ENCODE assay signal across 1 cellular context in the genomic region with DNA sequence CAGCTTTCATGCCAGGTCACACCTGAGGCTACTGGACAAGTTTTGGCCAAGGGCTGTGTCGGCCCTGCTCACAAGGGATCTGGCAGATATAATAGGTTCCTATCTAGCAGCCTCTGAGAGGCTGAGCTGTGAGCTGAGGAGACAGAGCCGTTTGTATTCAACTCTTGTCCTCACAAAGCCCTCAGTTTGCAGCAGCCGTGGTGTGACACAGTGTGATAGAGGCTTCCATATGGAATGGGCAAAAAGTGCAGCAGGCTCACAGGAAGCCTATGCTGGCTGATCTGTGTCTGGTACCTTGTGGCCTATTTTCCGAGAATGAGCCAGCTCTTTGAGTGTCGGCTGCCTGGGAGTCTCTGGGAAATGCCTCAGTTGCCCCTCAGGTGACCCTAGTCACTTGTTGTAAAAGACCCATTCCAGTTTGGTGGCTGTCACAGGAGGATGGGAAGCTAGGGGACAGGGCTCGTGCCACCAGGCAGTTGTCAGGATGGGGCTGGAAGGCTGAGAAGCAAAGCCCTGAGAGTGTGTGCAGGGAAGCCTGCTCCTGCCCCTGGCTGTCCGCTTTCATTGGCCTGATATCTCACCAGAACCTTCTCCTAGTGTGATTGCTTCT.
TF ChIP-seq lines count a peak whose summit lies in the region.

No MANE protein-coding gene starts in this region.

TF ChIP-seq in HepG2, 621 proteins besides CTCF, POLR2A, EP300 and RAD21:
- TF ChIP-seq CBX5 (CRISPR knock-in tag; IDR thresholded peaks at IDR 0.05; ENCODE audit: borderline replicate concordance) = no peak
- TF ChIP-seq HNF4G (IDR thresholded peaks at IDR 0.05; ENCODE audit: borderline replicate concordance, low read depth, low read length) = no peak
- no peak for TF ChIP-seq HNF4G (CRISPR knock-in tag; IDR thresholded peaks at IDR 0.05; ENCODE audit: borderline replicate concordance, low read depth)
